ENCODE assay signal across 19 cellular contexts in the genomic region with DNA sequence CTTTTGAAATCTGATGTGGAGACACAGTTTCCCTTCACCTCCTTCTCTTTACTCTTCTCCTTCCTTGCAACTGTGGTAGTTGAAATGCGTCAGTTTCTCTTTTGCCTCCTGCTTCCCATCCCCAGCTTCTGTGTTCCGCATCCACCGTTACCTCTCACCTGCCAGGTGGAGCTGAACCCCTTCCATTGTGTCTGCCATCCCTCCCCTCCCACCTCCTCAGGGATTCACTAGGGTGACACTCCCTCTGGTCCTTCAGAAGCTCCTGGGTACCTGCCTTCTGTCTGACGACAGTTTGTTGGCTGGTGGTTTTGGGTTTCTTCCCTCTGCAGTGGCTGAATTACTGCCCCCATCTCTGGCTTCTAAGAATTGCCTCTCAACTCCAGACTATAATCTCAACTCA.
"Had no signal": no experiment of that assay in that cellular context is flagged by ENCODE, and none has a peak within 500 bp of the region (broad histone marks: within the 10 kb centered on the region; RNA-seq: fewer than 3 reads in every experiment).

No MANE protein-coding gene starts in this region.

- DNase-seq: colonic mucosa; dermis blood vessel endothelial cell; effector CD4-positive, alpha-beta T cell; endodermal cell; erythroblast; foreskin keratinocyte; kidney glomerular epithelial cell; mesendoderm; naive B cell; psoas muscle; retina; right lobe of liver; stimulated activated CD4-positive, alpha-beta T cell treated with anti-CD3 and anti-CD28 coated beads, Interleukin-4, amount 100 ng/mL, for 1 hour; stimulated activated CD8-positive, alpha-beta memory T cell treated with anti-CD3 and anti-CD28 coated beads, Interleukin-4, amount 100 ng/mL, for 48 hours; stimulated activated naive CD8-positive, alpha-beta T cell treated with anti-CD3 and anti-CD28 coated beads, Interleukin-15, Interleukin-2, amounts not matched to agents 100 U/mL and 50 U/mL, for 24 hours had no signal

- H3K9me3 ChIP-seq: colonic mucosa, psoas muscle, right lobe of liver had no signal

- H3K36me3 ChIP-seq: colonic mucosa, right lobe of liver had no signal

- ATAC-seq: foreskin keratinocyte; psoas muscle; right lobe of liver; stimulated activated effector memory CD8-positive, alpha-beta T cell treated with anti-CD3 and anti-CD28 coated beads, Interleukin-12 subunit alpha, Interleukin-12 subunit beta, amount 100 ng/mL, for 72 hours; stimulated activated naive CD8-positive, alpha-beta T cell treated with anti-CD3 and anti-CD28 coated beads, Interleukin-15, Interleukin-2, amounts not matched to agents 100 U/mL and 50 U/mL, for 24 hours had no signal

- H3K27ac ChIP-seq: colonic mucosa, foreskin keratinocyte, psoas muscle, right lobe of liver had no signal

- H3K4me3 ChIP-seq: colonic mucosa, psoas muscle, right lobe of liver had no signal

- H3K4me1 ChIP-seq: colonic mucosa, psoas muscle, right lobe of liver had no signal

- FAIRE-seq: endothelial cell of umbilical vein, islet of Langerhans, urothelium cell line had no signal

- H3K27me3 ChIP-seq: colonic mucosa, foreskin keratinocyte, right lobe of liver had no signal
